8 cellular contexts compared by ENCODE assay signal in genomic region chr14:22375321-22375930, GRCh38.
DNase-seq lines count a peak whose midpoint lies in the region; ATAC-seq and TF ChIP-seq lines count a peak whose summit lies in the region.

No MANE protein-coding gene starts in this region.

- POLR2A ChIA-PET in HEK293T (lab: Yijun Ruan, JAX) = interaction anchor here (0.7 to 1.0 kb wide), 2 partner anchors 55 to 214 kb away, joined by 3 read pairs; partner anchors contain the start of gene DAD1

- H3K9me3 Mint-ChIP-seq in activated T-cell treated with anti-CD3 and anti-CD28 coated beads, Interleukin-2, amount 50 U/mL, for 4 hours = no peaks in the 10 kb centered on the region

- TF ChIP-seq POLR2A in erythroblast (IDR thresholded peaks at IDR 0.05; ENCODE audit: low read length) = no peak

- DNase-seq in COLO668 (lab: John Stamatoyannopoulos, UW; ENCODE audit: unreplicated experiment) (peak; percentile 40), HEK293T (ENCODE audit: extremely low spot score) (peak; percentile 33), OCI-M1 (lab: John Stamatoyannopoulos, UW) (peak; percentile 72), erythroblast (lab: John Stamatoyannopoulos, UW) (peak; percentile 36 to 61), pons (ENCODE audit: low spot score) (peak; percentile 77)
- DNase-seq in activated T-cell treated with anti-CD3 and anti-CD28 coated beads, Interleukin-2, amount 50 U/mL, for 4 hours = no peak

- no peaks in the 10 kb centered on the region for H3K27me3 Mint-ChIP-seq in activated T-cell treated with anti-CD3 and anti-CD28 coated beads, Interleukin-2, amount 50 U/mL, for 4 hours (ENCODE audit: low read depth)

- no peak overlapping the region for H3K4me3 Mint-ChIP-seq in activated T-cell treated with anti-CD3 and anti-CD28 coated beads, Interleukin-2, amount 50 U/mL, for 4 hours

- ATAC-seq in GM19452 (IDR thresholded peaks at IDR 0.05; ENCODE audit: unreplicated experiment) (no peak), HG03571 (IDR thresholded peaks at IDR 0.05; ENCODE audit: unreplicated experiment) (no peak)
- ATAC-seq in activated T-cell treated with anti-CD3 and anti-CD28 coated beads, Interleukin-2, amount 50 U/mL, for 4 hours = no peak

- CTCF ChIA-PET in HEK293T (lab: Yijun Ruan, JAX) = interaction anchor here (0.6 to 4.0 kb wide), 10 partner anchors 9 to 157 kb away, joined by 3 to 48 read pairs (median 4); no protein-coding TSS in a partner anchor

- H3K36me3 Mint-ChIP-seq in activated T-cell treated with anti-CD3 and anti-CD28 coated beads, Interleukin-2, amount 50 U/mL, for 4 hours (ENCODE audit: insufficient read depth) = no peaks in the 10 kb centered on the region

- H3K4me1 Mint-ChIP-seq in activated T-cell treated with anti-CD3 and anti-CD28 coated beads, Interleukin-2, amount 50 U/mL, for 4 hours (ENCODE audit: low read depth) = no peaks in the 10 kb centered on the region

TF ChIP-seq in HEK293T, 16 proteins besides CTCF, POLR2A, EP300 and RAD21:
- TF ChIP-seq NFRKB (IDR thresholded peaks at IDR 0.05) (no peak), FOXK2 (IDR thresholded peaks at IDR 0.05) (no peak), CTBP1 (IDR thresholded peaks at IDR 0.05; ENCODE audit: borderline replicate concordance) (no peak), SUZ12 (IDR thresholded peaks at IDR 0.05) (no peak), SP1 (IDR thresholded peaks at IDR 0.05) (no peak), ARNT (IDR thresholded peaks at IDR 0.05) (no peak), ELF4 (IDR thresholded peaks at IDR 0.05) (no peak), LEF1 (IDR thresholded peaks at IDR 0.05; ENCODE audit: borderline replicate concordance) (no peak), BHLHE40 (IDR thresholded peaks at IDR 0.05; ENCODE audit: borderline replicate concordance) (no peak), FOXM1 (IDR thresholded peaks at IDR 0.05; ENCODE audit: borderline replicate concordance) (no peak), TARDBP (IDR thresholded peaks at IDR 0.05) (no peak), FOXA1 (IDR thresholded peaks at IDR 0.05) (no peak), HDGF (IDR thresholded peaks at IDR 0.05; ENCODE audit: borderline replicate concordance) (no peak)
